Comparison of ENCODE assay signal across 2 cellular contexts in the genomic region with DNA sequence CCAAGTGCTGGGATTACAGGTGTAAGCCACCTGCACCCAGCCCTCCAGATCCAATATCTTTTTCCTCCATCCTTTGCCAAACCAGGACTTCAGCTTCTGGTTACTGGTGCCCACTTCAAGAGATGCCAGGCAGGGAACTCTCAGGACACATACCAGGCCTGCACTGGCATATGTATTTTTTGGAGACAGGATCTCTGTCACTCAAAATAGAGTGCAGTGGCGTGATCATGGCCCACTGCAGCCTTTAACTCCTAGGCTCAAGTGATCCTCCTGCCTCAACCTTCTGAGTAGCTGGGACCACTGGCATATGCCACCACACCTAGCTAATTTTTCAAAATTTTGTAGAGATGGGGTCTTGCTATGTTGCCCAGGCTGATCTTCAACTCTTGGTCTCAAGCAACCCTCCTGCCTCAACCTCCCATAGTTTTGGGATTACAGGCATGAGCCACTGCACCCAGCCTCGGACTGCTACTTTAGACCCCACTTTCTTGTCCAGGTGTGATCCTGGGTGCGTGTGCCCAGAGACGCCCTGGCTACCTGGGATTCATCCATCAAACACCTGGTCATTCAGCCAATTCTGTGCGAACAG.
TF ChIP-seq lines count a peak whose summit lies in the region.

No MANE protein-coding gene starts in this region.

TF ChIP-seq in liver, 16 proteins besides CTCF, POLR2A, EP300 and RAD21:
- no peak for TF ChIP-seq JUND (IDR thresholded peaks at IDR 0.05)
- TF ChIP-seq FOXA2 (IDR thresholded peaks at IDR 0.05), result no peak
- TF ChIP-seq, protein P1, sequence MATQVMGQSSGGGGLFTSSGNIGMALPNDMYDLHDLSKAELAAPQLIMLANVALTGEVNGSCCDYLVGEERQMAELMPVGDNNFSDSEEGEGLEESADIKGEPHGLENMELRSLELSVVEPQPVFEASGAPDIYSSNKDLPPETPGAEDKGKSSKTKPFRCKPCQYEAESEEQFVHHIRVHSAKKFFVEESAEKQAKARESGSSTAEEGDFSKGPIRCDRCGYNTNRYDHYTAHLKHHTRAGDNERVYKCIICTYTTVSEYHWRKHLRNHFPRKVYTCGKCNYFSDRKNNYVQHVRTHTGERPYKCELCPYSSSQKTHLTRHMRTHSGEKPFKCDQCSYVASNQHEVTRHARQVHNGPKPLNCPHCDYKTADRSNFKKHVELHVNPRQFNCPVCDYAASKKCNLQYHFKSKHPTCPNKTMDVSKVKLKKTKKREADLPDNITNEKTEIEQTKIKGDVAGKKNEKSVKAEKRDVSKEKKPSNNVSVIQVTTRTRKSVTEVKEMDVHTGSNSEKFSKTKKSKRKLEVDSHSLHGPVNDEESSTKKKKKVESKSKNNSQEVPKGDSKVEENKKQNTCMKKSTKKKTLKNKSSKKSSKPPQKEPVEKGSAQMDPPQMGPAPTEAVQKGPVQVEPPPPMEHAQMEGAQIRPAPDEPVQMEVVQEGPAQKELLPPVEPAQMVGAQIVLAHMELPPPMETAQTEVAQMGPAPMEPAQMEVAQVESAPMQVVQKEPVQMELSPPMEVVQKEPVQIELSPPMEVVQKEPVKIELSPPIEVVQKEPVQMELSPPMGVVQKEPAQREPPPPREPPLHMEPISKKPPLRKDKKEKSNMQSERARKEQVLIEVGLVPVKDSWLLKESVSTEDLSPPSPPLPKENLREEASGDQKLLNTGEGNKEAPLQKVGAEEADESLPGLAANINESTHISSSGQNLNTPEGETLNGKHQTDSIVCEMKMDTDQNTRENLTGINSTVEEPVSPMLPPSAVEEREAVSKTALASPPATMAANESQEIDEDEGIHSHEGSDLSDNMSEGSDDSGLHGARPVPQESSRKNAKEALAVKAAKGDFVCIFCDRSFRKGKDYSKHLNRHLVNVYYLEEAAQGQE (IDR thresholded peaks at IDR 0.05), result no peak
- TF ChIP-seq YY1 (IDR thresholded peaks at IDR 0.05), result no peak
- TF ChIP-seq SP1 (IDR thresholded peaks at IDR 0.05), result no peak
- TF ChIP-seq EGR1 (IDR thresholded peaks at IDR 0.05; ENCODE audit: low read depth in 2 of 2), result no peak
- TF ChIP-seq, protein P2, sequence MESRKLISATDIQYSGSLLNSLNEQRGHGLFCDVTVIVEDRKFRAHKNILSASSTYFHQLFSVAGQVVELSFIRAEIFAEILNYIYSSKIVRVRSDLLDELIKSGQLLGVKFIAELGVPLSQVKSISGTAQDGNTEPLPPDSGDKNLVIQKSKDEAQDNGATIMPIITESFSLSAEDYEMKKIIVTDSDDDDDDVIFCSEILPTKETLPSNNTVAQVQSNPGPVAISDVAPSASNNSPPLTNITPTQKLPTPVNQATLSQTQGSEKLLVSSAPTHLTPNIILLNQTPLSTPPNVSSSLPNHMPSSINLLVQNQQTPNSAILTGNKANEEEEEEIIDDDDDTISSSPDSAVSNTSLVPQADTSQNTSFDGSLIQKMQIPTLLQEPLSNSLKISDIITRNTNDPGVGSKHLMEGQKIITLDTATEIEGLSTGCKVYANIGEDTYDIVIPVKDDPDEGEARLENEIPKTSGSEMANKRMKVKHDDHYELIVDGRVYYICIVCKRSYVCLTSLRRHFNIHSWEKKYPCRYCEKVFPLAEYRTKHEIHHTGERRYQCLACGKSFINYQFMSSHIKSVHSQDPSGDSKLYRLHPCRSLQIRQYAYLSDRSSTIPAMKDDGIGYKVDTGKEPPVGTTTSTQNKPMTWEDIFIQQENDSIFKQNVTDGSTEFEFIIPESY (IDR thresholded peaks at IDR 0.05), result no peak
- TF ChIP-seq FOXA1 (IDR thresholded peaks at IDR 0.05), result no peak
- TF ChIP-seq RXRA (IDR thresholded peaks at IDR 0.05), result no peak
- no peak for TF ChIP-seq NR2F2 (IDR thresholded peaks at IDR 0.05)
- no peak for TF ChIP-seq HNF4G (IDR thresholded peaks at IDR 0.05)
- TF ChIP-seq, protein P3, sequence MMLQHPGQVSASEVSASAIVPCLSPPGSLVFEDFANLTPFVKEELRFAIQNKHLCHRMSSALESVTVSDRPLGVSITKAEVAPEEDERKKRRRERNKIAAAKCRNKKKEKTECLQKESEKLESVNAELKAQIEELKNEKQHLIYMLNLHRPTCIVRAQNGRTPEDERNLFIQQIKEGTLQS (IDR thresholded peaks at IDR 0.05), result no peak
- no peak for TF ChIP-seq GABPA (IDR thresholded peaks at IDR 0.05 in 1 of 2, conservative IDR thresholded peaks at IDR 0.05 in 1 of 2)
- TF ChIP-seq HNF4A (conservative IDR thresholded peaks at IDR 0.05), result no peak
- no peak for TF ChIP-seq TAF1 (conservative IDR thresholded peaks at IDR 0.05)
- TF ChIP-seq, protein P4, sequence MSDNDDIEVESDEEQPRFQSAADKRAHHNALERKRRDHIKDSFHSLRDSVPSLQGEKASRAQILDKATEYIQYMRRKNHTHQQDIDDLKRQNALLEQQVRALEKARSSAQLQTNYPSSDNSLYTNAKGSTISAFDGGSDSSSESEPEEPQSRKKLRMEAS (IDR thresholded peaks at IDR 0.05), result no peak

TF ChIP-seq in HEK293T, 16 proteins besides CTCF, POLR2A, EP300 and RAD21:
- TF ChIP-seq ELF4 (IDR thresholded peaks at IDR 0.05) (no peak), CTBP1 (IDR thresholded peaks at IDR 0.05; ENCODE audit: borderline replicate concordance) (no peak), LEF1 (IDR thresholded peaks at IDR 0.05; ENCODE audit: borderline replicate concordance) (no peak), ARNT (IDR thresholded peaks at IDR 0.05) (no peak), TARDBP (IDR thresholded peaks at IDR 0.05) (no peak), FOXA1 (IDR thresholded peaks at IDR 0.05) (no peak), BHLHE40 (IDR thresholded peaks at IDR 0.05; ENCODE audit: borderline replicate concordance) (no peak), FOXK2 (IDR thresholded peaks at IDR 0.05) (no peak), ZNF384 (IDR thresholded peaks at IDR 0.05) (no peak), SP1 (IDR thresholded peaks at IDR 0.05) (no peak), SUZ12 (IDR thresholded peaks at IDR 0.05) (no peak), HDGF (IDR thresholded peaks at IDR 0.05; ENCODE audit: borderline replicate concordance) (no peak), L3MBTL2 (conservative IDR thresholded peaks at IDR 0.05) (no peak)
- TF ChIP-seq, protein P5, sequence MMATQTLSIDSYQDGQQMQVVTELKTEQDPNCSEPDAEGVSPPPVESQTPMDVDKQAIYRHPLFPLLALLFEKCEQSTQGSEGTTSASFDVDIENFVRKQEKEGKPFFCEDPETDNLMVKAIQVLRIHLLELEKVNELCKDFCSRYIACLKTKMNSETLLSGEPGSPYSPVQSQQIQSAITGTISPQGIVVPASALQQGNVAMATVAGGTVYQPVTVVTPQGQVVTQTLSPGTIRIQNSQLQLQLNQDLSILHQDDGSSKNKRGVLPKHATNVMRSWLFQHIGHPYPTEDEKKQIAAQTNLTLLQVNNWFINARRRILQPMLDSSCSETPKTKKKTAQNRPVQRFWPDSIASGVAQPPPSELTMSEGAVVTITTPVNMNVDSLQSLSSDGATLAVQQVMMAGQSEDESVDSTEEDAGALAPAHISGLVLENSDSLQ (IDR thresholded peaks at IDR 0.05), result no peak
TF ChIP-seq in HEK293T: peak in this region for 0.
